ENCODE assay signal across 9 cellular contexts in the genomic region with DNA sequence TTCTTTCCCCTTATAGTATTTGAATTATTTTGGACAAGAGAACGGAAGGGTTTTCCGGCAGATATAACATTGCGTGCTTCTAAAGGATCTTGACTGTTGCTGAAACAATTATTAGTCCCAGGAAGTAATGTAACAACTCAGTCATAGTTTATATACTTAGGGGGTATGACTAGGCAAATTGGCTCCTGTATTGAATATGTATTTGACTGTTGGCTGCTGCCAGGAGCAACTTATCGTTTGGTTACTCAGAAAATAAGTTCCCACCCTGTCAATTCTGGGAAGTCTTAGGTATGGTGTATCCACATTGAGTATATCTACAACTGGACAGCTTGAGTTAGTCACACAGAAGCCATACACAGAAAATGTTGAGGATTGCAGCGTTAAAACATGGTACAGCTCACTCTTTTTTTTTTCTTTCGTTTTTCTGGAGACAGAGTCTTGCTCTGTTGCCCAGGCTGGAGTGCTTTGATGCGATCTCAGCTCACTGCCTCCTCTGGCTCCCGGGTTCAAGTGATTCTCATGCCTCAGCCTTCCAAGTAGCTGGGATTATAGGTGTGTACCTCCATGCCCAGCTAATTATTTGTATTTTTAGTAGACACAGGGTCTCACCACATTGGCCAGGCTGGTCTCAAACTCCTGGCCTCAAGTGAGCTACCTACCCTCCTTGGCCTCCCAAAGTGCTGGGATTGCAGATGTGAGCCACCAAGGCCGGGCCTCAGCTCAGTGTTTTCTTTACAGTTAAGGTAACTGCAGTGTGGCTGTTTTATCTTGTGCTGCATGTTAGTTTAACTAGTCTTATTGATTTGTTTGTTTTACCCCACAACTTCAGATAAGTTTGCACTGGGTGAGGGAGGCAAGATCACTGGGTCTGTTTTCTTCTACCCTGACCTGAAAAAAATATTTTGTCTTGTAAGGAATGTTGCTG. TPM values are rescaled to one million over a fixed set of nuclear protein-coding genes. Genes with fewer than 3 reads are reported as not detected.
DNase-seq lines count a peak whose midpoint lies in the region; ATAC-seq, FAIRE-seq and TF ChIP-seq lines count a peak whose summit lies in the region.
"Had no signal": no experiment of that assay in that cellular context is flagged by ENCODE, and none has a peak within 500 bp of the region (broad histone marks: within the 10 kb centered on the region; RNA-seq: fewer than 3 reads in every experiment).

No MANE protein-coding gene starts in this region.

- H3K79me1 ChIP-seq in mesenchymal stem cell (replicated peaks; ENCODE audit: low read length, poor library complexity, severe bottlenecking) = peaks cover 19% of the 10 kb centered on the region

- peak overlapping the region in 1 of 2 experiments; percentile 10 for H3K4ac ChIP-seq in mesenchymal stem cell (ENCODE audit: low read depth in 1 of 2, low read length in 2 of 2)

- peak overlapping the region in 1 of 2 experiments; percentile 55 for H2BK12ac ChIP-seq in mesenchymal stem cell (ENCODE audit: low read length in 2 of 2)

- intact Hi-C loops in Right ventricle myocardium superior (cut with DNase I) = no loop called here

- H4K91ac ChIP-seq in mesenchymal stem cell (ENCODE audit: low read length) = no peak overlapping the region

- FAIRE-seq in D721Med (lab: Jason Lieb, UNC) (no peak), H54 (lab: Jason Lieb, UNC) (no peak)

- no peak for TF ChIP-seq POLR2A in H54 (IDR thresholded peaks at IDR 0.05; ENCODE audit: low read depth, low read length)

- H2BK120ac ChIP-seq in mesenchymal stem cell (ENCODE audit: low read depth, low read length) = no peak overlapping the region

- H3K27me3 ChIP-seq in right atrium auricular region = no peaks in the 10 kb centered on the region
- H3K27me3 ChIP-seq in mesenchymal stem cell (ENCODE audit: control insufficient read depth in 1 of 2, insufficient read depth in 1 of 2, low read length in 2 of 2) = no peaks in the 10 kb centered on the region

- H2AFZ ChIP-seq in mesenchymal stem cell (ENCODE audit: low read depth, low read length) = no peak overlapping the region

- H3K23ac ChIP-seq in mesenchymal stem cell (ENCODE audit: low read length in 2 of 2) = no peak overlapping the region

- no peak overlapping the region for H2BK15ac ChIP-seq in mesenchymal stem cell (ENCODE audit: low read depth, poor library complexity, severe bottlenecking)

- H3K9me3 ChIP-seq in right atrium auricular region (no peaks in the 10 kb centered on the region), mesenchymal stem cell (ENCODE audit: control insufficient read depth, low read length) (no peaks in the 10 kb centered on the region)

- H3K14ac ChIP-seq in mesenchymal stem cell (ENCODE audit: low read length in 2 of 2) = no peak overlapping the region

- TF ChIP-seq CTCF in right atrium auricular region (IDR thresholded peaks at IDR 0.05) (no peak), D721Med (IDR thresholded peaks at IDR 0.05; ENCODE audit: insufficient read depth, missing control alignments) (no peak), GM20000 (IDR thresholded peaks at IDR 0.05; ENCODE audit: extremely low read depth, missing control alignments) (no peak)

- peak overlapping the region; percentile 42 for H4K8ac ChIP-seq in mesenchymal stem cell (ENCODE audit: low read length)

- no peak overlapping the region for H3K4me2 ChIP-seq in mesenchymal stem cell (ENCODE audit: low read length, poor library complexity, severe bottlenecking)

- DNase-seq in right atrium auricular region (ENCODE audit: low spot score) (no peak), Right ventricle myocardium superior (no peak), mesenchymal stem cell (peak; percentile 37), D721Med (ENCODE audit: insufficient read length, low spot score) (no peak), NCI-H2171 treated with DMSO at 0.1 percent for 48 hours (lab: John Stamatoyannopoulos, UW) (no peak), H54 (ENCODE audit: insufficient read length, low spot score) (no peak), GM20000 (ENCODE audit: low spot score) (no peak)

- H3K9ac ChIP-seq in mesenchymal stem cell (ENCODE audit: low read length) = peak overlapping the region; percentile 52

- H3K4me1 ChIP-seq in right atrium auricular region (peaks cover 0 to 44% of the 10 kb centered on the region in 2 donors), mesenchymal stem cell (ENCODE audit: control insufficient read depth, insufficient read depth, low read depth, low read length) (peaks cover 5% of the 10 kb centered on the region)

- H3K36me3 ChIP-seq in right atrium auricular region = no peaks in the 10 kb centered on the region
- no peaks in the 10 kb centered on the region for H3K36me3 ChIP-seq in mesenchymal stem cell (ENCODE audit: control insufficient read depth in 1 of 2, insufficient read depth in 2 of 2, low read depth in 1 of 2, low read length in 2 of 2)

- no peak for ATAC-seq in Right ventricle myocardium superior (ENCODE audit: poor library complexity)

- no peak overlapping the region for H2BK5ac ChIP-seq in mesenchymal stem cell (ENCODE audit: low read depth, low read length, poor library complexity, severe bottlenecking)

- no peak overlapping the region for H2AK5ac ChIP-seq in mesenchymal stem cell (ENCODE audit: low read length, severe bottlenecking)

- H3K27ac ChIP-seq in right atrium auricular region (peak overlapping the region; percentile 32 to 59), adipose tissue (ENCODE audit: low read depth, low read length) (peak overlapping the region; percentile 38), mesenchymal stem cell (ENCODE audit: low read length, poor library complexity, severe bottlenecking) (no peak overlapping the region)

- peak overlapping the region in 1 of 2 experiments; percentile 41 for H3K18ac ChIP-seq in mesenchymal stem cell (ENCODE audit: low read depth in 1 of 2, low read length in 2 of 2)

- H3K4me3 ChIP-seq in right atrium auricular region = no peak overlapping the region
- no peak overlapping the region for H3K4me3 ChIP-seq in mesenchymal stem cell (ENCODE audit: insufficient read depth in 1 of 2, low read depth in 1 of 2, low read length in 2 of 2)
- H3K4me3 ChIP-seq: lung had no signal

- WGBS in adipose tissue, 3 donors = 60 to 69% (median 69%) methylated on average over 9 of the region's 9 CpGs
- 80% methylated on average over 9 of the region's 9 CpGs for WGBS in mesenchymal stem cell

RNA-seq across cellular contexts. Expression of a gene that starts 10.2 kb away (rescaled TPM):
- total RNA-seq in right atrium auricular region (10 to 100 TPM; 19.8 to 20.8 TPM), Right ventricle myocardium superior (13.4 TPM)
- polyA plus RNA-seq in adipose tissue = 10 to 100 TPM; 13.3 to 57.0 (median 31.4) TPM
- 24.8 TPM for polyA plus RNA-seq in mesenchymal stem cell (2013, experiment 1 of 2)
- 25.6 TPM for polyA plus RNA-seq in mesenchymal stem cell (2013, experiment 2 of 2)
